In the genomic region with DNA sequence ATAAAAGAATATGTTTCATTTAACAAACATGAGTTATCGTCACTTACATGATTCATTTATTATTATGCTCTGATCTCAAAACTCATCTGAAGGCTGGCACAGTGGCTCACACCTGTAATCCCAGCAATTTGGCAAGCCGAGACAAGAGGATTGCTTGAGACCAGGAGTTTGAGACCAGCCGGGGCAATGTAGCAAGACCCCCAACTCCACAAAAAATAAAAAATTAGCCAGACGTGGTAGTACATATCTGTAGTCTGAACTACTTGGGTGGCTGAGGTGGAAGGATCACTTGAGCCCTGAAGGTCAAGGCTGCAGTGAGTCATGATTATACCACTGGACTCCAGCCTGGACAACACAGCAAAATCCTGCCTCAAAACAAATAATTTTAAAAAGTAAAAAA, we compare ENCODE assay signal across 32 cellular contexts.
"Had no signal": no experiment of that assay in that cellular context is flagged by ENCODE, and none has a peak within 500 bp of the region (broad histone marks: within the 10 kb centered on the region; RNA-seq: fewer than 3 reads in every experiment).

No MANE protein-coding gene starts in this region.

- H3K4me1 Mint-ChIP-seq: endodermal cell had no signal

- FAIRE-seq: kidney, TTC549 had no signal

- H3K4me3 Mint-ChIP-seq: activated naive CD4-positive, alpha-beta T cell treated with anti-CD3 and anti-CD28 coated beads, Interleukin-2, amount 10 ng/mL, durations not matched to agents 7 days and 5 days; activated naive CD8-positive, alpha-beta T cell treated with anti-CD3 and anti-CD28 coated beads, Interleukin-2, amount 10 ng/mL, durations not matched to agents 7 days and 5 days; activated T-helper 1 cell treated with anti-CD3 and anti-CD28 coated beads, Interleukin-12 subunit alpha, Interleukin-12 subunit beta, Interleukin-2, Interleukin-4 antibody, amounts not matched to agents 30 ng/mL and 10 ng/mL and 1 ng/mL, durations not matched to agents 14 hours and 24 hours and 36 hours; endodermal cell; immature natural killer cell; T-helper 1 cell treated with Interleukin-12 subunit alpha and Interleukin-12 subunit beta and Interleukin-4 antibody, amounts not matched to agents 30 μg/mL and 1 μg/mL, for 36 hours had no signal

- H3K27me3 ChIP-seq: foreskin keratinocyte, heart left ventricle, testis, transverse colon, uterus had no signal

- H3K36me3 ChIP-seq: uterus had no signal

- DNase-seq: activated CD4-positive, alpha-beta T cell treated with anti-CD3 and anti-CD28 coated beads for 48 hours; activated CD4-positive, alpha-beta T cell treated with anti-CD3 and anti-CD28 coated beads, Interleukin-2, amount 50 U/mL, for 48 hours; activated CD8-positive, alpha-beta memory T cell treated with anti-CD3 and anti-CD28 coated beads for 24 hours; activated effector memory CD4-positive, alpha-beta T cell treated with anti-CD3 and anti-CD28 coated beads, Interleukin-2, amount 50 U/mL, for 16 hours; activated naive CD4-positive, alpha-beta T cell treated with anti-CD3 and anti-CD28 coated beads, Interleukin-2, amount 10 ng/mL, durations not matched to agents 7 days and 5 days; activated naive CD8-positive, alpha-beta T cell treated with anti-CD3 and anti-CD28 coated beads, Interleukin-2, amount 10 ng/mL, durations not matched to agents 7 days and 5 days; amygdala; caudate nucleus; endodermal cell; foreskin keratinocyte; heart left ventricle; hypothalamus; immature natural killer cell; kidney; left colon; midbrain; naive thymus-derived CD4-positive, alpha-beta T cell; psoas muscle; stimulated activated CD4-positive, alpha-beta T cell treated with anti-CD3 and anti-CD28 coated beads, Interleukin-15, amount 100 ng/mL, for 24 hours; stimulated activated CD4-positive, alpha-beta T cell treated with anti-CD3 and anti-CD28 coated beads, Interleukin-2, amount 100 ng/mL, for 24 hours; stimulated activated naive CD8-positive, alpha-beta T cell treated with anti-CD3 and anti-CD28 coated beads, Interleukin-15, Interleukin-2, amounts not matched to agents 100 U/mL and 50 U/mL, for 24 hours; T-helper 9 cell; testis; transverse colon; uterus had no signal

- H3K4me3 ChIP-seq: heart left ventricle, psoas muscle, testis, transverse colon, uterus had no signal

- H3K4me1 ChIP-seq: uterus had no signal

- H3K27ac ChIP-seq: foreskin keratinocyte, heart left ventricle, parathyroid adenoma, psoas muscle, testis, transverse colon, uterus, VCaP had no signal

- H3K9me3 Mint-ChIP-seq: activated naive CD4-positive, alpha-beta T cell treated with anti-CD3 and anti-CD28 coated beads, Interleukin-2, amount 10 ng/mL, durations not matched to agents 7 days and 5 days; activated naive CD8-positive, alpha-beta T cell treated with anti-CD3 and anti-CD28 coated beads, Interleukin-2, amount 10 ng/mL, durations not matched to agents 7 days and 5 days; activated T-helper 1 cell treated with anti-CD3 and anti-CD28 coated beads, Interleukin-12 subunit alpha, Interleukin-12 subunit beta, Interleukin-2, Interleukin-4 antibody, amounts not matched to agents 30 ng/mL and 10 ng/mL and 1 ng/mL, durations not matched to agents 14 hours and 24 hours and 36 hours; endodermal cell; immature natural killer cell; T-helper 1 cell treated with Interleukin-12 subunit alpha and Interleukin-12 subunit beta and Interleukin-4 antibody, amounts not matched to agents 30 μg/mL and 1 μg/mL, for 36 hours had no signal

- H3K9me3 ChIP-seq: heart left ventricle, psoas muscle, testis, transverse colon, uterus had no signal

- H3K27me3 Mint-ChIP-seq: activated naive CD4-positive, alpha-beta T cell treated with anti-CD3 and anti-CD28 coated beads, Interleukin-2, amount 10 ng/mL, durations not matched to agents 7 days and 5 days; activated naive CD8-positive, alpha-beta T cell treated with anti-CD3 and anti-CD28 coated beads, Interleukin-2, amount 10 ng/mL, durations not matched to agents 7 days and 5 days; naive thymus-derived CD4-positive, alpha-beta T cell had no signal

- H3K27ac Mint-ChIP-seq: activated naive CD4-positive, alpha-beta T cell treated with anti-CD3 and anti-CD28 coated beads, Interleukin-2, amount 10 ng/mL, durations not matched to agents 7 days and 5 days; activated naive CD8-positive, alpha-beta T cell treated with anti-CD3 and anti-CD28 coated beads, Interleukin-2, amount 10 ng/mL, durations not matched to agents 7 days and 5 days; activated T-helper 1 cell treated with anti-CD3 and anti-CD28 coated beads, Interleukin-12 subunit alpha, Interleukin-12 subunit beta, Interleukin-2, Interleukin-4 antibody, amounts not matched to agents 30 ng/mL and 10 ng/mL and 1 ng/mL, durations not matched to agents 14 hours and 24 hours and 36 hours; endodermal cell; immature natural killer cell; T-helper 1 cell treated with Interleukin-12 subunit alpha and Interleukin-12 subunit beta and Interleukin-4 antibody, amounts not matched to agents 30 μg/mL and 1 μg/mL, for 36 hours had no signal

- ATAC-seq: activated CD4-positive, CD25-positive, alpha-beta regulatory T cell treated with anti-CD3 and anti-CD28 coated beads, Interleukin-2, amount 50 U/mL, for 24 hours; esophagus mucosa; foreskin keratinocyte; heart left ventricle; left colon; naive thymus-derived CD4-positive, alpha-beta T cell; stimulated activated naive CD8-positive, alpha-beta T cell treated with anti-CD3 and anti-CD28 coated beads, Interleukin-15, Interleukin-2, amounts not matched to agents 100 U/mL and 50 U/mL, for 24 hours had no signal
